8 cellular contexts compared by ENCODE assay signal in the genomic region with DNA sequence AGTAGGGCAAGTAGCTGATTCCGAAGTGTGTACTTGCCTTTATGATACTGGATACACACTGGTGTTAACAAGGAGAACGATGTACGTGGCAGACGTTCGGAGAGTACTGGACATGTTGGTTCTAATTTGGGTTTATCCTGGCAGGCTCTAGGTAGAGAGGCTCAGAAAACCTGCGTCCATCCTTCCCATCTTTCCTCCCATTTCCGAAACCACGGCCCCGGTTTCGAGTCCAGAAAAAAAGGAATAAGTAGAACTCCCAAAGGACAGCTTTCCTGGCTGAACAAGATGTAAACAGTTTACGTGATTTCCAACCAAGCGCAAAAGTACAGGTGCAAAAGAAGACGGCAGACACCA. TPM values are rescaled to one million over a fixed set of nuclear protein-coding genes. Genes with fewer than 3 reads are reported as not detected.
A peak's percentile ranks its signal among the peaks of the same experiment; 100 is the strongest.
DNase-seq lines count a peak whose midpoint lies in the region; ATAC-seq and TF ChIP-seq lines count a peak whose summit lies in the region.

No MANE protein-coding gene starts in this region.

- ATAC-seq in HG03571 (IDR thresholded peaks at IDR 0.05; ENCODE audit: unreplicated experiment) (peak; percentile 1), lung (ENCODE audit: insufficient read depth, low FRiP score) (peak; percentile 23)

- H3K4me1 ChIP-seq in BE2C (peaks cover 2% of the 10 kb centered on the region; the same call in 1 of the 2 replicates), breast epithelium (no peaks in the 10 kb centered on the region), lung (ENCODE audit: control insufficient read depth in 2 of 2, insufficient read depth in 2 of 2, low read length in 2 of 2) (peaks cover 4% of the 10 kb centered on the region in 2 donors)

- TF ChIP-seq CTCF in BE2C (IDR thresholded peaks at IDR 0.05; ENCODE audit: low read depth, low read length) (no peak), GM20000 (IDR thresholded peaks at IDR 0.05; ENCODE audit: extremely low read depth, missing control alignments) (no peak), breast epithelium (IDR thresholded peaks at IDR 0.05) (no peak), lung (IDR thresholded peaks at IDR 0.05; ENCODE audit: control extremely low read depth, extremely low read depth) (no peak)

- H3K27me3 ChIP-seq in BE2C, result no peaks in the 10 kb centered on the region
- no peaks in the 10 kb centered on the region for H3K27me3 ChIP-seq in breast epithelium
- H3K27me3 ChIP-seq in lung (ENCODE audit: control insufficient read depth, insufficient read depth), result no peaks in the 10 kb centered on the region

- H3K4me3 ChIP-seq in BE2C (ENCODE audit: low read depth, low read length) (peak overlapping the region; percentile 97), breast epithelium (peak overlapping the region; percentile 75 to 97 (median 76)), lung (peak overlapping the region; percentile 81)

- 1 to 2% methylated on average over 13 of the region's 13 CpGs for WGBS in lung, 2 donors

- H3K9me3 ChIP-seq in BE2C (no peaks in the 10 kb centered on the region), breast epithelium (no peaks in the 10 kb centered on the region), lung (ENCODE audit: control insufficient read depth in 2 of 2, insufficient read depth in 1 of 2, low read length in 1 of 2) (no peaks in the 10 kb centered on the region)

- intact Hi-C loops in breast epithelium (cut with DNase I; ENCODE audit: low total_unique reads), result no loop called here

- H3K27ac ChIP-seq in breast epithelium (peak overlapping the region; percentile 85 to 89), lung (ENCODE audit: low read depth in 1 of 2, low read length in 1 of 2) (peak overlapping the region; percentile 62 to 69)

- H3K36me3 ChIP-seq in BE2C, result no peaks in the 10 kb centered on the region
- H3K36me3 ChIP-seq in breast epithelium, result no peaks in the 10 kb centered on the region
- H3K36me3 ChIP-seq in lung (ENCODE audit: control insufficient read depth in 2 of 2, insufficient read depth in 2 of 2, low read length in 2 of 2), result no peaks in the 10 kb centered on the region

- no peak for DNase-seq in BE2C
- DNase-seq in GM20000 (ENCODE audit: low spot score), result peak; percentile 10
- no peak for DNase-seq in breast epithelium (ENCODE audit: low spot score in 2 of 2)
- DNase-seq in lung (ENCODE audit: low spot score), result no peak
- no peak for DNase-seq in GM19238 (ENCODE audit: insufficient read length, low spot score)
- DNase-seq in C1 segment of cervical spinal cord (lab: John Stamatoyannopoulos, UW), result no peak
- no peak for DNase-seq in T1000 (lab: John Stamatoyannopoulos, UW)

- no peak for TF ChIP-seq POLR2A in breast epithelium (IDR thresholded peaks at IDR 0.05)

RNA-seq across cellular contexts. Expression of a gene that starts 0.3 kb away (rescaled TPM):
- polyA plus RNA-seq in BE2C (2012; ENCODE audit: insufficient read depth, insufficient read length, low read depth), result 39.5 TPM
- total RNA-seq in breast epithelium, result 10 to 100 TPM; 36.6 to 59.9 (median 37.4) TPM
- total RNA-seq in lung, result 10 to 100 TPM; 49.1 to 68.5 TPM
- 10 to 100 TPM; 12.3 to 21.0 TPM for polyA plus RNA-seq in lung

RNA-seq across cellular contexts. Expression of a gene that starts 8.4 kb away (rescaled TPM):
- 1.9 TPM for polyA plus RNA-seq in BE2C (2012; ENCODE audit: insufficient read depth, insufficient read length, low read depth)
- total RNA-seq in breast epithelium (under 1 TPM; 0.29 to 0.48 (median 0.33) TPM), lung (under 1 TPM; 0.11 to 0.43 TPM)
- polyA plus RNA-seq in lung, result under 1 TPM; 0.14 to 0.30 TPM

RNA-seq across cellular contexts. Expression of a gene that starts 54.8 kb away (rescaled TPM):
- polyA plus RNA-seq in BE2C (2012; ENCODE audit: insufficient read depth, insufficient read length, low read depth), result 59.0 TPM
- total RNA-seq in breast epithelium, result 10 to 100 TPM; 35.7 to 52.7 (median 42.0) TPM
- total RNA-seq in lung, result 10 to 100 TPM; 61.5 to 63.5 TPM
- polyA plus RNA-seq in lung, result 10 to 100 TPM; 12.4 to 28.6 TPM
